ENCODE assay signal across 1 cellular context in genomic region chr17:78186689-78187595, GRCh38.
TF ChIP-seq lines count a peak whose summit lies in the region.

Gene AFMID (plus strand): TSS chr17:78187362. CDS start chr17:78187371, 9 bp downstream.
Gene TK1 (minus strand): TSS chr17:78187052. CDS start chr17:78186994, 58 bp downstream.

TF ChIP-seq in K562, 482 proteins besides CTCF, POLR2A, EP300 and RAD21 (continued from another document and continues in another):
- TF ChIP-seq BMI1 (IDR thresholded peaks at IDR 0.05; ENCODE audit: low read length) (no peak), SRSF3 (IDR thresholded peaks at IDR 0.05; ENCODE audit: insufficient read depth, low read length) (no peak), ZKSCAN1 (IDR thresholded peaks at IDR 0.05; ENCODE audit: low read depth, low read length) (no peak), OTX1 (CRISPR knock-in tag; IDR thresholded peaks at IDR 0.05) (peak; percentile 38; the same call in 1 of the 2 replicates), NBN (IDR thresholded peaks at IDR 0.05; ENCODE audit: low read depth) (0 out of 2 replicates have a peak, but pooled peaks have one; percentile 72), CUX1 (CRISPR knock-in tag; IDR thresholded peaks at IDR 0.05) (no peak), ZBED1 (IDR thresholded peaks at IDR 0.05) (no peak), ZBTB7A (IDR thresholded peaks at IDR 0.05; ENCODE audit: borderline replicate concordance, control insufficient read depth, low read depth, low read length) (peak; percentile 53; the same call in 1 of the 2 replicates), CBX3 (IDR thresholded peaks at IDR 0.05; ENCODE audit: borderline replicate concordance in 1 of 2, low read length in 2 of 2) (peak in 1 of 2 experiments; percentile 34; a peak in 1 of 3 replicates), HMGXB4 (CRISPR knock-in tag; IDR thresholded peaks at IDR 0.05) (peak; percentile 92; the same call in 1 of the 2 replicates), TGIF2 (CRISPR knock-in tag; IDR thresholded peaks at IDR 0.05) (no peak), KLF1 (tag; IDR thresholded peaks at IDR 0.05) (no peak; the same call in 1 of the 2 replicates), ILF3 (IDR thresholded peaks at IDR 0.05; ENCODE audit: borderline replicate concordance) (no peak), GABPA (tag; conservative IDR thresholded peaks at IDR 0.05; ENCODE audit: low read depth) (peak; percentile 33; the same call in 1 of the 2 replicates), HNRNPLL (IDR thresholded peaks at IDR 0.05; ENCODE audit: low read depth, low read length, poor library complexity, severe bottlenecking) (peak; percentile 43), ZNF586 (CRISPR knock-in tag; conservative IDR thresholded peaks at IDR 0.05) (no peak), ZNF766 (CRISPR knock-in tag; conservative IDR thresholded peaks at IDR 0.05) (no peak), ZBTB43 (CRISPR knock-in tag; IDR thresholded peaks at IDR 0.05) (peak; percentile 61; the same call in 1 of the 2 replicates), ZBTB26 (CRISPR knock-in tag; IDR thresholded peaks at IDR 0.05) (peak; percentile 67; the same call in 1 of the 2 replicates), GTF2E2 (tag; IDR thresholded peaks at IDR 0.05) (no peak), LEF1 (IDR thresholded peaks at IDR 0.05) (no peak; the same call in 1 of the 2 replicates), E2F5 (CRISPR knock-in tag; IDR thresholded peaks at IDR 0.05) (peak; percentile 92), TEAD2 (tag; IDR thresholded peaks at IDR 0.05) (peak; percentile 100), SMAD1 (IDR thresholded peaks at IDR 0.05; ENCODE audit: low read depth, low read length, partially characterized antibody) (no peak), ZNF583 (CRISPR knock-in tag; IDR thresholded peaks at IDR 0.05) (no peak), ZNF778 (CRISPR knock-in tag; IDR thresholded peaks at IDR 0.05) (no peak), ZNF140 (CRISPR knock-in tag; IDR thresholded peaks at IDR 0.05) (no peak), ETS2 (tag; IDR thresholded peaks at IDR 0.05; ENCODE audit: borderline replicate concordance, poor library complexity, severe bottlenecking) (no peak), RUNX1 (IDR thresholded peaks at IDR 0.05; ENCODE audit: low read depth) (no peak), ZNF589 (CRISPR knock-in tag; IDR thresholded peaks at IDR 0.05; ENCODE audit: low read depth) (no peak), CREB1 (IDR thresholded peaks at IDR 0.05) (0 out of 2 replicates have a peak, but pooled peaks have one; percentile 13), CREB1 (CRISPR knock-in tag; IDR thresholded peaks at IDR 0.05) (peak; percentile 79), ESRRB (CRISPR knock-in tag; IDR thresholded peaks at IDR 0.05; ENCODE audit: borderline replicate concordance) (no peak), ZNF780A (CRISPR knock-in tag; IDR thresholded peaks at IDR 0.05) (no peak), DLX4 (CRISPR knock-in tag; IDR thresholded peaks at IDR 0.05) (no peak), TFE3 (CRISPR knock-in tag; IDR thresholded peaks at IDR 0.05) (no peak), BCLAF1 (IDR thresholded peaks at IDR 0.05; ENCODE audit: borderline replicate concordance in 1 of 2, control insufficient read depth in 1 of 2, low read depth in 2 of 2, low read length in 1 of 2) (no peak), ZNF217 (CRISPR knock-in tag; IDR thresholded peaks at IDR 0.05) (no peak), CBX2 (IDR thresholded peaks at IDR 0.05; ENCODE audit: insufficient read depth, low read length, poor library complexity, severe bottlenecking) (no peak), HDAC2 (IDR thresholded peaks at IDR 0.05) (no peak; the same call in none of the 2 replicates), RBFOX2 (IDR thresholded peaks at IDR 0.05; ENCODE audit: low read depth, low read length) (peak; percentile 99), POLR2AphosphoS2 (IDR thresholded peaks at IDR 0.05; ENCODE audit: low read length) (no peak), FOXP4 (CRISPR knock-in tag; IDR thresholded peaks at IDR 0.05; ENCODE audit: borderline replicate concordance) (peak; percentile 67; the same call in 1 of the 2 replicates)
